ENCODE assay signal across 10 cellular contexts in the genomic region with DNA sequence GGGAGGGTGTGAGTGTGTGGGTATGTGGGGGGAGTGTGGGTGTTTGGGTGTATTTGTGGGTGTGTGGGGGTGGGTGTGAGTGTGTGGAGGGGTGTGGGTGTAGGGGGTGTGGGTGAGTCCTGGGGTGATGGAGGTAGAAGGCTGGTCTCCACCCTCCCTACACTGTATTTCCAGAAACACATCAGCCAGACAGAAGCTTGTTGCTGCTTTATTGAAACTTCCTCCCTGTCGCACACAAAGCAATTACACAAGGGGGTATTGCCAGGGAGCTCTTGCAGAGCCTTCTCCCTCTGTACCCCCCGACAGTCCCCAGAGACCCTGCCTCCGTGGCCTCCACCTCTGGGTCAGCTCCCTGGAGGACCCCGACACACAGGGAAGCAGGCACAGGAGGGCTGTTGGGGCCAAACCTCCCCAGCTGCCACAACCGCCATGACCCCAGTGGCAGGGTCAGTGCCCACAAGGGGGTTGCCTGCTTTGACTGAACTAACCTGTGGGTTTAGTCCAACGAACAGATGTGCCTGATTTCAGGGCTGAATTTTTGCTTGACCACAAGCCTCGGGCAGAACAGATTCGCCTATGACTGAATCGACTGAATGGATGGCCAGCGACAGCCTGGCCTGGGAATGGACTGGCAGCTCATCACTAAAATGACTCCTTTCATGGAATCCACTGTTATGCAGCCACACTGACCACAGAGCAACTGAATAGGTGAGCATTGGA. TPM values are rescaled to one million over a fixed set of nuclear protein-coding genes. Genes with fewer than 3 reads are reported as not detected.
DNase-seq lines count a peak whose midpoint lies in the region; ATAC-seq and TF ChIP-seq lines count a peak whose summit lies in the region.
"Had no signal": no experiment of that assay in that cellular context is flagged by ENCODE, and none has a peak within 500 bp of the region (broad histone marks: within the 10 kb centered on the region; RNA-seq: fewer than 3 reads in every experiment).

No MANE protein-coding gene starts in this region.

- POLR2A ChIA-PET in activated B cell treated with CpG ODN at 0.5 μM for 24 hours (lab: Charles Lee) = interaction anchor here (0.7 to 17.2 kb wide), 9 partner anchors 8 to 58 kb away, joined by 3 to 662 read pairs (median 5); a partner anchor contains a TSS

- TF ChIP-seq CTCF in activated B cell treated with CpG ODN at 0.5 μM for 24 hours (IDR thresholded peaks at IDR 0.05) (no peak), vagina (IDR thresholded peaks at IDR 0.05) (no peak)

- H3K9me3 ChIP-seq in vagina = no peaks in the 10 kb centered on the region
- H3K9me3 ChIP-seq: body of pancreas had no signal

- H3K27me3 ChIP-seq in vagina = no peaks in the 10 kb centered on the region
- H3K27me3 ChIP-seq: body of pancreas had no signal

- H3K27ac Mint-ChIP-seq in activated B cell treated with CpG ODN at 0.5 μM for 24 hours = peak overlapping the region; percentile 70

- H3K36me3 ChIP-seq in vagina = no peaks in the 10 kb centered on the region

- intact Hi-C loops in activated B cell treated with CpG ODN at 0.5 μM for 24 hours (cut with micrococcal nuclease) = loop anchor here (1.0 to 5.0 kb wide), 5 partner anchors 11 to 195 kb away; no protein-coding TSS in a partner anchor
- intact Hi-C loops in vagina (cut with DNase I) = no loop called here

- peaks cover 63% of the 10 kb centered on the region for H3K36me3 Mint-ChIP-seq in activated B cell treated with CpG ODN at 0.5 μM for 24 hours (ENCODE audit: low read depth)

- TF ChIP-seq POLR2A in vagina (IDR thresholded peaks at IDR 0.05) = no peak

- no peaks in the 10 kb centered on the region for H3K4me1 ChIP-seq in vagina
- H3K4me1 ChIP-seq: body of pancreas had no signal

- no peaks in the 10 kb centered on the region for H3K27me3 Mint-ChIP-seq in activated B cell treated with CpG ODN at 0.5 μM for 24 hours

- no peak overlapping the region for H3K4me3 ChIP-seq in vagina
- H3K4me3 ChIP-seq: body of pancreas had no signal

- H3K4me1 Mint-ChIP-seq in activated B cell treated with CpG ODN at 0.5 μM for 24 hours = peaks cover 72% of the 10 kb centered on the region

- no peak overlapping the region for H3K27ac ChIP-seq in vagina
- H3K27ac ChIP-seq: body of pancreas had no signal

- peak; percentile 38 for DNase-seq in Daoy (ENCODE audit: low read depth)
- no peak for DNase-seq in activated B cell treated with CpG ODN at 0.5 μM for 24 hours
- peak; percentile 8 for DNase-seq in midbrain (lab: John Stamatoyannopoulos, UW)
- no peak for DNase-seq in effector CD8-positive, alpha-beta T cell (lab: John Stamatoyannopoulos, UW)
- no peak for DNase-seq in vagina (ENCODE audit: extremely low spot score in 2 of 2)
- DNase-seq in DMS53 treated with DMSO at 0.1 percent for 48 hours (lab: John Stamatoyannopoulos, UW; ENCODE audit: unreplicated experiment) = no peak
- DNase-seq: body of pancreas, RPMI8226 had no signal

- H3K9me3 Mint-ChIP-seq in activated B cell treated with CpG ODN at 0.5 μM for 24 hours = no peaks in the 10 kb centered on the region

- peak; percentile 41 for ATAC-seq in HG02588 (IDR thresholded peaks at IDR 0.05; ENCODE audit: unreplicated experiment)
- ATAC-seq in activated B cell treated with CpG ODN at 0.5 μM for 24 hours (ENCODE audit: low read depth) = peak; percentile 57
- ATAC-seq in GM18867 (IDR thresholded peaks at IDR 0.05; ENCODE audit: unreplicated experiment) = no peak
- ATAC-seq: body of pancreas had no signal

- CTCF ChIA-PET in activated B cell treated with CpG ODN at 0.5 μM for 24 hours (lab: Charles Lee) = interaction anchor here (1.0 to 3.2 kb wide), 5 partner anchors 12 to 47 kb away, joined by 3 to 19 read pairs (median 6); no protein-coding TSS in a partner anchor

- no peak overlapping the region for H3K4me3 Mint-ChIP-seq in activated B cell treated with CpG ODN at 0.5 μM for 24 hours

RNA-seq across cellular contexts. Expression of a gene that starts 9.1 kb away (rescaled TPM):
- total RNA-seq in Daoy (2014; rRNA removed; shearing (Covaris generic)) = 0.06 TPM in 1 of 2 replicates, not detected in the other
- total RNA-seq in activated B cell treated with CpG ODN at 0.5 μM for 24 hours = 0.93 and 1.2 TPM in 2 replicates
- 0.49 TPM for total RNA-seq in vagina

RNA-seq across cellular contexts. Expression of a gene that starts 25.1 kb away (rescaled TPM):
- total RNA-seq in Daoy (2014; rRNA removed; shearing (Covaris generic)) = 0.21 and 2.7 TPM in 2 replicates
- total RNA-seq in activated B cell treated with CpG ODN at 0.5 μM for 24 hours (726 and 766 TPM in 2 replicates), vagina (39.8 TPM)

Comparison
In these comparisons a context has a peak if more than half of its experiments do, and no peak if none do; other contexts are left out.
1. DNase-seq: peak in Daoy (single experiment) and midbrain (single experiment); none in activated B cell treated with CpG ODN at 0.5 μM for 24 hours (single experiment), effector CD8-positive, alpha-beta T cell (single experiment), vagina (0 of 2) and DMS53 treated with DMSO at 0.1 percent for 48 hours (single experiment).
2. RNA of a gene that starts 25.1 kb away (total RNA-seq): 726 to 766 TPM in activated B cell treated with CpG ODN at 0.5 μM for 24 hours; 39.8 TPM in vagina (single experiment) and 0.21 to 2.7 TPM in Daoy; every median in the first group is over 10 times any median in the second.